23 cellular contexts compared by ENCODE assay signal in genomic region chr3:4768521-4768920, GRCh38.
"Had no signal": no experiment of that assay in that cellular context is flagged by ENCODE, and none has a peak within 500 bp of the region (broad histone marks: within the 10 kb centered on the region; RNA-seq: fewer than 3 reads in every experiment).

No MANE protein-coding gene starts in this region.

- H3K9me3 ChIP-seq: MG63, SK-N-SH had no signal

- H3K36me3 ChIP-seq: MG63 had no signal

- H3K27me3 ChIP-seq: MG63 had no signal

- H3K4me2 ChIP-seq: SK-N-SH had no signal

- ATAC-seq: HepG2, Panc1, PC-3 had no signal

- H3K9ac ChIP-seq: SK-N-SH had no signal

- H3K4me3 ChIP-seq: MG63 had no signal

- DNase-seq: IMR-90; Karpas-422; KG1; MG63; NCI-H1092; NCI-H1105 treated with DMSO at 0.1 percent for 48 hours; NCI-H1417 treated with DMSO at 0.1 percent for 48 hours; NCI-H187; NCI-H2029; NCI-H2081 treated with DMSO at 0.1 percent for 48 hours; NCI-H2171; NCI-H226; NCI-H446; NCI-H510A; NCI-H69; NCI-H774; NK-92 treated with Interleukin-12 subunit alpha and Interleukin-12 subunit beta, amount 100 ng/mL, for 24 hours; PC-3; SHP77; SK-N-SH had no signal

- H3K27ac ChIP-seq: RWPE1 had no signal
